Comparison of ENCODE assay signal across 36 cellular contexts in the genomic region with DNA sequence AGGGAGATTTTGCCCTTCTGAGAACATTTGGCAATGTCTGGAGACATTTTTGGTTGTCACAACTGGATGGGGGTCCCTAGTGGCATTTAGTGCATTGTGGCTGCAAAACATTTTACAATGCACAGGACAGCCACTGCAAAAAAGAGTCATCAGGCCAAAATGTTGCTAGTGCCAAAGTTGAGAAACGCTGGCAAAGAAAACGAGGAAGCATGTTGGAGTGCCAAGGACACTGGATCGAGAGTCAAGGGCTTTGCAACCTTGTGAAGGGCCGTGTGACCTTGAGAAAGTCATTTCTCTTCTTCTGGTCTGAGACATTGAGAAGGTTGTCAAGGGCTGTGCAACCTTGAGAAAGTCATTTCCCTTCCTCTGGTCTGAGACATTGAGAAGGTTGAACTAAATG. TPM values are rescaled to one million over a fixed set of nuclear protein-coding genes. Genes with fewer than 3 reads are reported as not detected.
"Had no signal": no experiment of that assay in that cellular context is flagged by ENCODE, and none has a peak within 500 bp of the region (broad histone marks: within the 10 kb centered on the region; RNA-seq: fewer than 3 reads in every experiment).

No MANE protein-coding gene starts in this region.

- ATAC-seq: activated CD4-positive, alpha-beta T cell treated with anti-CD3 and anti-CD28 coated beads for 36 hours; activated CD4-positive, CD25-positive, alpha-beta regulatory T cell treated with anti-CD3 and anti-CD28 coated beads, Interleukin-2, amount 50 U/mL, for 24 hours; activated CD8-positive, alpha-beta memory T cell treated with anti-CD3 and anti-CD28 coated beads, Interleukin-2, amount 10 ng/mL, durations not matched to agents 7 days and 5 days; activated CD8-positive, alpha-beta T cell treated with anti-CD3 and anti-CD28 coated beads, Interleukin-2, amount 10 ng/mL, durations not matched to agents 7 days and 5 days; activated naive CD8-positive, alpha-beta T cell treated with anti-CD3 and anti-CD28 coated beads, Interleukin-2, amount 50 U/mL, for 24 hours; body of pancreas; WTC11 had no signal

- DNase-seq: activated CD4-positive, alpha-beta memory T cell treated with anti-CD3 and anti-CD28 coated beads, Interleukin-2, amount 10 ng/mL, durations not matched to agents 7 days and 5 days; activated CD4-positive, alpha-beta T cell treated with anti-CD3 and anti-CD28 coated beads for 1 hour; activated CD4-positive, alpha-beta T cell treated with anti-CD3 and anti-CD28 coated beads for 36 hours; activated CD4-positive, alpha-beta T cell treated with anti-CD3 and anti-CD28 coated beads for 48 hours; activated CD4-positive, alpha-beta T cell treated with anti-CD3 and anti-CD28 coated beads, Interleukin-2, amount 10 ng/mL, durations not matched to agents 7 days and 5 days; activated CD4-positive, alpha-beta T cell treated with anti-CD3 and anti-CD28 coated beads, Interleukin-2, amount 50 U/mL, for 48 hours; activated CD4-positive, CD25-positive, alpha-beta regulatory T cell; activated CD8-positive, alpha-beta memory T cell treated with anti-CD3 and anti-CD28 coated beads for 24 hours; activated CD8-positive, alpha-beta memory T cell treated with anti-CD3 and anti-CD28 coated beads, Interleukin-2, amount 10 ng/mL, durations not matched to agents 7 days and 5 days; activated CD8-positive, alpha-beta memory T cell treated with anti-CD3 and anti-CD28 coated beads, Interleukin-2, amount 50 U/mL, for 48 hours; activated CD8-positive, alpha-beta T cell treated with anti-CD3 and anti-CD28 coated beads, Interleukin-2, amount 10 ng/mL, durations not matched to agents 7 days and 5 days; activated effector memory CD4-positive, alpha-beta T cell treated with Interleukin-2 at 50 U/mL for 16 hours; activated gamma-delta T cell; activated naive CD4-positive, alpha-beta T cell treated with anti-CD3 and anti-CD28 coated beads, Interleukin-2, amount 10 ng/mL, durations not matched to agents 7 days and 5 days; activated naive CD4-positive, alpha-beta T cell treated with Interleukin-2 at 50 U/mL for 16 hours; activated naive CD8-positive, alpha-beta T cell treated with anti-CD3 and anti-CD28 coated beads, Interleukin-2, amount 10 ng/mL, durations not matched to agents 7 days and 5 days; activated naive CD8-positive, alpha-beta T cell treated with anti-CD3 and anti-CD28 coated beads, Interleukin-2, amount 50 U/mL, for 24 hours; activated T-cell treated with anti-CD3 and anti-CD28 coated beads, Interleukin-2, amount 50 U/mL, for 24 hours; activated T-cell treated with anti-CD3 and anti-CD28 coated beads, Interleukin-2, amount 50 U/mL, for 48 hours; amniotic stem cell; aorta; body of pancreas; brain microvascular endothelial cell; caudate nucleus; cerebellar nuclear complex; T-helper 1 cell; T-helper 2 cell; T-helper 9 cell; WERI-Rb-1 had no signal

- H3K4me1 ChIP-seq: breast epithelium had no signal

- H3K9me3 ChIP-seq: body of pancreas, breast epithelium had no signal

- H3K27ac ChIP-seq: body of pancreas, brain microvascular endothelial cell, breast epithelium, cardiac muscle cell, WERI-Rb-1 had no signal

- H3K4me3 ChIP-seq: body of pancreas, breast epithelium, cardiac muscle cell had no signal

- H3K27me3 ChIP-seq: body of pancreas, breast epithelium, cardiac muscle cell had no signal

- FAIRE-seq: astrocyte, TTC549 had no signal

- H3K36me3 ChIP-seq: brain microvascular endothelial cell, breast epithelium, cardiac muscle cell, WERI-Rb-1 had no signal

RNA-seq across cellular contexts. Expression of gene FRRS1L, which starts 45.7 kb away (rescaled TPM):
- total RNA-seq: activated CD4-positive, alpha-beta memory T cell treated with anti-CD3 and anti-CD28 coated beads, Interleukin-2, amount 10 ng/mL, durations not matched to agents 7 days and 5 days; activated CD4-positive, alpha-beta T cell treated with anti-CD3 and anti-CD28 coated beads for 36 hours; activated CD4-positive, alpha-beta T cell treated with anti-CD3 and anti-CD28 coated beads, Interleukin-2, amount 10 ng/mL, durations not matched to agents 7 days and 5 days; activated CD8-positive, alpha-beta memory T cell treated with anti-CD3 and anti-CD28 coated beads, Interleukin-2, amount 10 ng/mL, durations not matched to agents 7 days and 5 days; activated CD8-positive, alpha-beta T cell treated with anti-CD3 and anti-CD28 coated beads, Interleukin-2, amount 10 ng/mL, durations not matched to agents 7 days and 5 days; activated naive CD8-positive, alpha-beta T cell treated with anti-CD3 and anti-CD28 coated beads, Interleukin-2, amount 10 ng/mL, durations not matched to agents 7 days and 5 days; activated T-helper 2 cell treated with anti-CD3 and anti-CD28 coated beads, Interferon-gamma antibody, Interleukin-2, Interleukin-4, amounts not matched to agents 10 μg/mL and 5 μg/mL and 100 μg/mL, durations not matched to agents 14 hours and 24 hours and 36 hours had no signal
